ENCODE assay signal across 1 cellular context in the genomic region with DNA sequence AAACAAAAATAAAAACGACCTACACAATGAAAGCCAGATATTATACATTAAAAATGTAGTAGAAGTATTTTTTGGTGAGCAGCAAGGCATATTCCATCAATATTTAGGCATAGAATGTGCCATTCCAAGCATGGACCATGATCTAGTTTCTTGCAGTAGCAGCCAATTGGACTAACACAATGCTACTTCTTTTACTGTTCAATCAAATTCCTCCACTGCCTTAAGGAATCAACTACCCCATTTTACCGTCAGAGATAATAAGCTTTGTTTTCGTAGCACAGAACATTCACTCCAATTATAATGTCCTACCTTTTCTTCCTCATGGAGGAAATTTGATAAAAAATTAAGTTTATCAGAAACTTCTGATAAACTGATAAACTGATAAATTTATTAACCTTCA.
TF ChIP-seq lines count a peak whose summit lies in the region.

No MANE protein-coding gene starts in this region.

TF ChIP-seq in K562, 482 proteins besides CTCF, POLR2A, EP300 and RAD21:
- TF ChIP-seq CBFB (CRISPR knock-in tag; IDR thresholded peaks at IDR 0.05) (no peak), SMARCB1 (IDR thresholded peaks at IDR 0.05; ENCODE audit: insufficient read length, low read depth) (no peak), MAZ (CRISPR knock-in tag; conservative IDR thresholded peaks at IDR 0.05 in 1 of 2, IDR thresholded peaks at IDR 0.05 in 1 of 2) (peak in 1 of 2 experiments; percentile 21; a peak in 1 of 4 replicates), NFRKB (IDR thresholded peaks at IDR 0.05; ENCODE audit: low read depth) (no peak), CHD1 (IDR thresholded peaks at IDR 0.05; ENCODE audit: low read length) (peak; percentile 37), TAF9B (IDR thresholded peaks at IDR 0.05; ENCODE audit: partially characterized antibody) (no peak), ZNF785 (CRISPR knock-in tag; IDR thresholded peaks at IDR 0.05) (no peak)
